Comparison of ENCODE assay signal across 15 cellular contexts in the genomic region with DNA sequence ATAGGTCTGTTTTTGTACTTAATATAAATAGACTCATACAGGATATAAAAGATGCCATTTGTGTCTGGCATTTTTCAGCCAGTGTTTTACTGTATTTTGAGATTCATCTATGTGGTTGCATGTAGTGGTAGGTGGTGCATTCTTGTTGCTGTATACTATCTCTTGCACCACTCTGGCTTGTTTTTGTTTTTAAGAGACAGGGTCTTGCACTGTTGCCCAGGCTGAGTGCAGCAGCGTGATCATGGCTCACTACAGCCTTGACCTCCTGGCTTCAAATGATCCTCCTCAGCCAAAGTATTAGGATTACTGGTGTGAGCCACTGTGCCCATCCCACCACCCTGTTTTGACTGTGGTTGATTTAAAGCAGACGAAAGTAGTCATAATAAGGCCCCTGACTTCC. TPM values are rescaled to one million over a fixed set of nuclear protein-coding genes. Genes with fewer than 3 reads are reported as not detected.
DNase-seq lines count a peak whose midpoint lies in the region; ATAC-seq, FAIRE-seq and TF ChIP-seq lines count a peak whose summit lies in the region.
"Had no signal": no experiment of that assay in that cellular context is flagged by ENCODE, and none has a peak within 500 bp of the region (broad histone marks: within the 10 kb centered on the region; RNA-seq: fewer than 3 reads in every experiment).

No MANE protein-coding gene starts in this region.

- H2BK120ac ChIP-seq in trophoblast cell (ENCODE audit: insufficient read depth, low read length, poor library complexity), result no peak overlapping the region

- H2AK5ac ChIP-seq in trophoblast cell (ENCODE audit: low read length), result no peak overlapping the region

- H3K27me3 ChIP-seq in CD4-positive, alpha-beta memory T cell (ENCODE audit: insufficient read depth, low read length), result no peaks in the 10 kb centered on the region
- H3K27me3 ChIP-seq in astrocyte (ENCODE audit: insufficient read depth, low read length) (no peaks in the 10 kb centered on the region), trophoblast cell (ENCODE audit: insufficient read depth, low read length) (no peaks in the 10 kb centered on the region)

- H3K4me3 Mint-ChIP-seq in T-helper 2 cell treated with Interferon-gamma antibody and Interleukin-4, amounts not matched to agents 5 μg/mL and 100 μg/mL, for 36 hours, result peak overlapping the region; percentile 53
- H3K4me3 Mint-ChIP-seq in CD4-positive, alpha-beta memory T cell, result peak overlapping the region in 7 of 8 donors; percentile 56 to 94 (median 76)
- H3K4me3 Mint-ChIP-seq in astrocyte (ENCODE audit: unreplicated experiment), result no peak overlapping the region
- H3K4me3 Mint-ChIP-seq: endodermal cell, nephron had no signal

- H3K79me2 ChIP-seq in astrocyte (ENCODE audit: insufficient read depth, low read length) (peaks cover 30% of the 10 kb centered on the region), trophoblast cell (ENCODE audit: control insufficient read depth, insufficient read depth, low read length, poor library complexity) (peaks cover 14% of the 10 kb centered on the region)

- no peak for FAIRE-seq in astrocyte (lab: Jason Lieb, UNC)
- FAIRE-seq: bronchial epithelial cell, D721Med, GM18507 had no signal

- H3K14ac ChIP-seq in trophoblast cell (ENCODE audit: low read length), result no peak overlapping the region

- H3K36me3 ChIP-seq in CD4-positive, alpha-beta memory T cell (ENCODE audit: insufficient read depth, low read length), result no peaks in the 10 kb centered on the region
- H3K36me3 ChIP-seq in astrocyte (ENCODE audit: insufficient read depth, low read length) (no peaks in the 10 kb centered on the region), trophoblast cell (ENCODE audit: control insufficient read depth in 1 of 2, insufficient read depth in 2 of 2, low read length in 2 of 2) (no peaks in the 10 kb centered on the region)

- peaks cover 98% of the 10 kb centered on the region for H3K4me1 ChIP-seq in CD4-positive, alpha-beta memory T cell (ENCODE audit: insufficient read depth, low read length)
- H3K4me1 ChIP-seq in astrocyte (ENCODE audit: insufficient read depth, low read length) (peaks cover 50% of the 10 kb centered on the region), trophoblast cell (ENCODE audit: control insufficient read depth in 1 of 2, insufficient read depth in 2 of 2, low read length in 2 of 2) (peaks cover 51 to 52% of the 10 kb centered on the region in 2 experiments)

- H3K27ac Mint-ChIP-seq in T-helper 2 cell treated with Interferon-gamma antibody and Interleukin-4, amounts not matched to agents 5 μg/mL and 100 μg/mL, for 36 hours, result peak overlapping the region; percentile 71
- peak overlapping the region; percentile 64 to 94 (median 89) for H3K27ac Mint-ChIP-seq in CD4-positive, alpha-beta memory T cell
- H3K27ac Mint-ChIP-seq in astrocyte (ENCODE audit: unreplicated experiment), result no peak overlapping the region
- H3K27ac Mint-ChIP-seq: endodermal cell, nephron had no signal

- H4K91ac ChIP-seq in trophoblast cell (ENCODE audit: low read depth, low read length), result no peak overlapping the region

- H3K9ac ChIP-seq in astrocyte (ENCODE audit: low read length) (no peak overlapping the region), trophoblast cell (ENCODE audit: low read length) (no peak overlapping the region)

- peak overlapping the region; percentile 80 for H3K4ac ChIP-seq in trophoblast cell (ENCODE audit: low read depth, low read length)

- intact Hi-C loops in CD4-positive, alpha-beta memory T cell (cut with micrococcal nuclease), result loop anchor here (10.0 kb wide), 1 partner anchor 868 kb away; a partner anchor contains a TSS

- DNase-seq in T-helper 2 cell treated with Interferon-gamma antibody and Interleukin-4, amounts not matched to agents 5 μg/mL and 100 μg/mL, for 36 hours (ENCODE audit: low spot score), result no peak
- DNase-seq in T-helper 2 cell (no peak), astrocyte (ENCODE audit: low read depth) (no peak), trophoblast cell (no peak), SHP77 (lab: John Stamatoyannopoulos, UW) (no peak)
- DNase-seq in CD4-positive, alpha-beta memory T cell, result no peak
- DNase-seq: activated T-cell treated with anti-CD3 and anti-CD28 coated beads, Interleukin-2, amount 50 U/mL, for 4 hours; endodermal cell; NCI-H2029 had no signal

- H3K27me3 Mint-ChIP-seq in T-helper 2 cell treated with Interferon-gamma antibody and Interleukin-4, amounts not matched to agents 5 μg/mL and 100 μg/mL, for 36 hours (ENCODE audit: low read depth), result no peaks in the 10 kb centered on the region
- no peaks in the 10 kb centered on the region for H3K27me3 Mint-ChIP-seq in CD4-positive, alpha-beta memory T cell
- no peaks in the 10 kb centered on the region for H3K27me3 Mint-ChIP-seq in astrocyte (ENCODE audit: low read depth, unreplicated experiment)

- peak overlapping the region; percentile 28 for H2BK12ac ChIP-seq in trophoblast cell (ENCODE audit: low read length)

- no peaks in the 10 kb centered on the region for H3K9me3 ChIP-seq in CD4-positive, alpha-beta memory T cell (ENCODE audit: control insufficient read depth in 1 of 2, low read length in 2 of 2)
- H3K9me3 ChIP-seq in astrocyte (ENCODE audit: insufficient read depth, low read depth, low read length) (no peaks in the 10 kb centered on the region), trophoblast cell (ENCODE audit: insufficient read depth, low read depth, low read length) (no peaks in the 10 kb centered on the region)

- H2BK5ac ChIP-seq in trophoblast cell (ENCODE audit: low read depth, low read length, poor library complexity), result no peak overlapping the region

- H3K79me1 ChIP-seq in trophoblast cell (ENCODE audit: low read length), result peaks cover 27% of the 10 kb centered on the region

- H3K36me3 Mint-ChIP-seq in T-helper 2 cell treated with Interferon-gamma antibody and Interleukin-4, amounts not matched to agents 5 μg/mL and 100 μg/mL, for 36 hours (ENCODE audit: low read depth), result peaks cover 11% of the 10 kb centered on the region
- H3K36me3 Mint-ChIP-seq in CD4-positive, alpha-beta memory T cell, result no peaks in the 10 kb centered on the region
- no peaks in the 10 kb centered on the region for H3K36me3 Mint-ChIP-seq in astrocyte (ENCODE audit: low read depth, unreplicated experiment)

- no peak overlapping the region for H4K12ac ChIP-seq in trophoblast cell (ENCODE audit: low read depth, low read length)

- POLR2A ChIA-PET in CD4-positive, alpha-beta memory T cell (lab: Charles Lee; ENCODE audit: partially characterized antibody), result interaction anchor here (4.9 kb wide), 1 partner anchor 9 kb away, joined by 148 read pairs; a partner anchor contains a TSS

- no peak overlapping the region for H4K8ac ChIP-seq in trophoblast cell (ENCODE audit: low read depth, low read length)

- peaks cover 72% of the 10 kb centered on the region for H3K4me1 Mint-ChIP-seq in T-helper 2 cell treated with Interferon-gamma antibody and Interleukin-4, amounts not matched to agents 5 μg/mL and 100 μg/mL, for 36 hours (ENCODE audit: low read depth)
- H3K4me1 Mint-ChIP-seq in CD4-positive, alpha-beta memory T cell, result peaks cover 64 to 100% (median 91%) of the 10 kb centered on the region in 4 donors
- peaks cover 70% of the 10 kb centered on the region for H3K4me1 Mint-ChIP-seq in astrocyte (ENCODE audit: low read depth, unreplicated experiment)

- H3K23ac ChIP-seq in trophoblast cell (ENCODE audit: low read length), result no peak overlapping the region

- TF ChIP-seq CTCF in astrocyte (IDR thresholded peaks at IDR 0.05; ENCODE audit: insufficient read depth, low read depth, low read length), result no peak

- no peak for ATAC-seq in GM21381 (IDR thresholded peaks at IDR 0.05; ENCODE audit: unreplicated experiment)
- no peak for ATAC-seq in GM19324 (IDR thresholded peaks at IDR 0.05; ENCODE audit: low FRiP score, unreplicated experiment)
- ATAC-seq: activated T-cell treated with anti-CD3 and anti-CD28 coated beads, Interleukin-2, amount 50 U/mL, for 4 hours had no signal

- H3K4me3 ChIP-seq in CD4-positive, alpha-beta memory T cell (ENCODE audit: low read length in 2 of 2), result no peak overlapping the region
- no peak overlapping the region for H3K4me3 ChIP-seq in astrocyte (ENCODE audit: insufficient read depth, low read depth, low read length)
- no peak overlapping the region for H3K4me3 ChIP-seq in trophoblast cell (ENCODE audit: low read depth, low read length)

- no peaks in the 10 kb centered on the region for H3K9me3 Mint-ChIP-seq in T-helper 2 cell treated with Interferon-gamma antibody and Interleukin-4, amounts not matched to agents 5 μg/mL and 100 μg/mL, for 36 hours
- no peaks in the 10 kb centered on the region for H3K9me3 Mint-ChIP-seq in CD4-positive, alpha-beta memory T cell
- no peaks in the 10 kb centered on the region for H3K9me3 Mint-ChIP-seq in astrocyte (ENCODE audit: unreplicated experiment)
- H3K9me3 Mint-ChIP-seq: activated T-cell treated with anti-CD3 and anti-CD28 coated beads, Interleukin-2, amount 50 U/mL, for 4 hours; endodermal cell; nephron had no signal

- WGBS in trophoblast cell (ENCODE audit: extremely low coverage, insufficient coverage, insufficient read length), result no CpG with 5 or more reads among the region's 2 CpGs

- H3K4me2 ChIP-seq in astrocyte (ENCODE audit: low read length), result peak overlapping the region; percentile 75
- no peak overlapping the region for H3K4me2 ChIP-seq in trophoblast cell (ENCODE audit: low read length)

- CTCF ChIA-PET in CD4-positive, alpha-beta memory T cell (lab: Charles Lee; ENCODE audit: partially characterized antibody), result interaction anchor here (1.4 to 4.5 kb wide), 2 partner anchors 12 to 29 kb away, joined by 6 to 36 read pairs; no protein-coding TSS in a partner anchor

- H2AFZ ChIP-seq in astrocyte (ENCODE audit: low read depth, low read length), result no peak overlapping the region
- no peak overlapping the region for H2AFZ ChIP-seq in trophoblast cell (ENCODE audit: insufficient read depth, low read length, poor library complexity)

- H3K27ac ChIP-seq in CD4-positive, alpha-beta memory T cell (ENCODE audit: low read depth, low read length), result peak overlapping the region; percentile 6
- H3K27ac ChIP-seq in astrocyte (ENCODE audit: low read depth, low read length) (no peak overlapping the region), trophoblast cell (ENCODE audit: low read depth, low read length) (no peak overlapping the region)

- H4K20me1 ChIP-seq in astrocyte (ENCODE audit: insufficient read depth, low read length), result peaks cover 2% of the 10 kb centered on the region

- H3K18ac ChIP-seq in trophoblast cell (ENCODE audit: low read length), result no peak overlapping the region

RNA-seq across cellular contexts. Expression of a gene that starts 12.6 kb away (rescaled TPM):
- total RNA-seq in CD4-positive, alpha-beta memory T cell, result 1 to 10 TPM; 7.3 to 9.4 TPM
- polyA plus RNA-seq in CD4-positive, alpha-beta memory T cell, result 1 to 10 TPM; 1.7 to 4.9 TPM
- 46.2 and 46.7 TPM in 2 replicates for total RNA-seq in astrocyte
- polyA plus RNA-seq in trophoblast cell (2013), result 24.5 and 24.8 TPM in 2 replicates
